14 cellular contexts compared by ENCODE assay signal in genomic region chr3:150342951-150343468, GRCh38.
"Had no signal": no experiment of that assay in that cellular context is flagged by ENCODE, and none has a peak within 500 bp of the region (broad histone marks: within the 10 kb centered on the region; RNA-seq: fewer than 3 reads in every experiment).

No MANE protein-coding gene starts in this region.

- H3K27ac Mint-ChIP-seq: immature natural killer cell, neural progenitor cell had no signal

- H3K4me1 ChIP-seq: neural progenitor cell had no signal

- H3K9me3 Mint-ChIP-seq: neural progenitor cell had no signal

- H3K36me3 Mint-ChIP-seq: immature natural killer cell, neural progenitor cell had no signal

- H3K27me3 ChIP-seq: foreskin keratinocyte, neural progenitor cell, ovary had no signal

- H3K9ac ChIP-seq: neural progenitor cell had no signal

- H3K36me3 ChIP-seq: neural progenitor cell, ovary had no signal

- H3K4me3 Mint-ChIP-seq: immature natural killer cell, neural progenitor cell had no signal

- H3K27ac ChIP-seq: foreskin keratinocyte, neural progenitor cell, ovary had no signal

- DNase-seq: activated CD4-positive, CD25-positive, alpha-beta regulatory T cell treated with anti-CD3 and anti-CD28 coated beads, Interleukin-2, amount 50 U/mL, for 72 hours; activated naive CD4-positive, alpha-beta T cell treated with Interleukin-2 at 50 U/mL for 16 hours; activated T-cell treated with anti-CD3 and anti-CD28 coated beads for 4 hours; anterior cingulate cortex; cortex of kidney; effector CD8-positive, alpha-beta T cell; foreskin keratinocyte; head of caudate nucleus; immature natural killer cell; ovary; stimulated activated CD4-positive, alpha-beta T cell treated with anti-CD3 and anti-CD28 coated beads, Interleukin-1b, Interleukin-23, amount 100 ng/mL, for 48 hours had no signal

- FAIRE-seq: endothelial cell of umbilical vein, urothelium cell line had no signal

- ATAC-seq: foreskin keratinocyte had no signal

- H3K4me3 ChIP-seq: neural progenitor cell, ovary had no signal

- H2AFZ ChIP-seq: neural progenitor cell had no signal

- H3K9me3 ChIP-seq: ovary had no signal

- H3K4me2 ChIP-seq: neural progenitor cell had no signal

- H3K4me1 Mint-ChIP-seq: immature natural killer cell had no signal
